Comparison of ENCODE assay signal across 8 cellular contexts in the genomic region with DNA sequence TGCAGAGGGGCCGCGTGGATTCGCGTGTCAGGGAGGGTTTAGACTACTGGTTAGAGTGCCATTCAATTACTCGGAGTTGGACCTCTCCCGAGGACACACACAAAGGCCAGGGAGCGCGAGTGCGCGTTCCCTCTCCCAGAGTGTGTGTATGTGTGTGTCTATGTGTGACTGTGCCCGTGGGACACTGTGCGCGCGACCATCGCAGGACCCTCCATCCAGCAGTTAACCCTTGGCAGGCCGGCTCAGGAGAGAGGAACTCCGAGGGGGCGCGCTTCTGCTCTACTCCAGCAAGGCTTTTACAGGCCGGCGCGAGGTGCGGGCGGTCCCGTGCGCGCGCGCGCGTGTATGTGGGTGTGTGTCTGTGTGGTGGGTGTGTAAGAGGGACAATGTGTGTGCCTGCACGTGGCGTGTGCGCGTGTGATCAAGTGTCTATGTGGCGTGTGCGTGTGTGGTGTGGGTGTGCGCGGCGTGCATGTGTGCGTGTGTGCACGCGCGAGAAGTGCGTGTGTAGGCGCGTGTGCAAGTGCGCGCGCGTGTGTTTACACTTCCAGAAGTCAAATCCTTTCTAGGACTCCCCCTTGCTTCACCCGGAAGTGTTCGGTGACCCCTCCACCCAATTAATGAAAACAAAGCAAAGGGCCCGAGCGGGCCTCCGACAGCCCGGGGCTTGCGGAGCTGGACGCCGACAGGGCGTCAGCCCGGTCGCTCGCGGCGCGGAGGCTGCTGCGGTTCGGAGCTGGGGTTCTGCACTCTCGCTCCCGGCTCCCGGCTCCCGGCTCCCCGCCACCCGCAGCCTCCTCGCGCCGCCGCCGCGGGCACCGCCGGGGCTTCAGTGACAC.
DNase-seq lines count a peak whose midpoint lies in the region; ATAC-seq and TF ChIP-seq lines count a peak whose summit lies in the region.

No MANE protein-coding gene starts in this region.

- H3K27ac Mint-ChIP-seq in CD8-positive, alpha-beta memory T cell: peak overlapping the region in 1 of 8 donors; percentile 19
- peak overlapping the region in 1 of 3 donors; percentile 43 for H3K27ac Mint-ChIP-seq in IgD-negative memory B cell

- no peak for TF ChIP-seq RAD21 in liver (IDR thresholded peaks at IDR 0.05)

- H3K27me3 Mint-ChIP-seq in CD8-positive, alpha-beta memory T cell: peaks cover 5 to 36% of the 10 kb centered on the region in 2 donors
- peaks cover 4% of the 10 kb centered on the region for H3K27me3 Mint-ChIP-seq in IgD-negative memory B cell

- H3K4me3 Mint-ChIP-seq in CD8-positive, alpha-beta memory T cell: peak overlapping the region; percentile 70 to 91 (median 81)
- peak overlapping the region; percentile 86 to 95 (median 90) for H3K4me3 Mint-ChIP-seq in IgD-negative memory B cell

- peak overlapping the region; percentile 63 for H3K4me3 ChIP-seq in CD8-positive, alpha-beta memory T cell (ENCODE audit: low read length)
- H3K4me3 ChIP-seq in liver (ENCODE audit: low read depth in 1 of 3, low read length in 3 of 3): peak overlapping the region; percentile 66 to 73 (median 67)

- no peaks in the 10 kb centered on the region for H3K27me3 ChIP-seq in CD8-positive, alpha-beta memory T cell (ENCODE audit: insufficient read depth, low read length, poor library complexity, severe bottlenecking)
- H3K27me3 ChIP-seq in liver (ENCODE audit: control insufficient read depth in 4 of 4, insufficient read depth in 4 of 4, low read length in 3 of 4): no peaks in the 10 kb centered on the region

- WGBS in liver: 32% methylated on average over 83 of the region's 83 CpGs

- no peak overlapping the region for H3K27ac ChIP-seq in CD8-positive, alpha-beta memory T cell (ENCODE audit: low read depth, low read length)
- H3K27ac ChIP-seq in liver (ENCODE audit: low read depth in 1 of 2, low read length in 2 of 2) (no peak overlapping the region), substantia nigra (ENCODE audit: low read depth, low read length, poor library complexity, severe bottlenecking) (peak overlapping the region; percentile 68)

- ATAC-seq in GM19397 (IDR thresholded peaks at IDR 0.05; ENCODE audit: unreplicated experiment): no peak

- peaks cover 17 to 21% (median 21%) of the 10 kb centered on the region in 3 donors for H3K4me1 Mint-ChIP-seq in CD8-positive, alpha-beta memory T cell
- peaks cover 7 to 16% (median 12%) of the 10 kb centered on the region in 3 donors for H3K4me1 Mint-ChIP-seq in IgD-negative memory B cell

- POLR2A ChIA-PET in CD8-positive, alpha-beta memory T cell (lab: Charles Lee): no interaction called here

- no peaks in the 10 kb centered on the region for H3K36me3 Mint-ChIP-seq in CD8-positive, alpha-beta memory T cell
- H3K36me3 Mint-ChIP-seq in IgD-negative memory B cell: no peaks in the 10 kb centered on the region

- intact Hi-C loops in posterior vena cava (cut with DNase I): no loop called here

- no peak for TF ChIP-seq CTCF in liver (IDR thresholded peaks at IDR 0.05; ENCODE audit: low read depth, low read length, missing input control)

- H3K4me1 ChIP-seq in CD8-positive, alpha-beta memory T cell (ENCODE audit: insufficient read depth, low read length): peaks cover 5% of the 10 kb centered on the region
- H3K4me1 ChIP-seq in liver (ENCODE audit: control insufficient read depth in 4 of 4, insufficient read depth in 4 of 4, low read length in 3 of 4): peaks cover 0 to 6% (median 2%) of the 10 kb centered on the region in 4 donors

- no peaks in the 10 kb centered on the region for H3K9me3 ChIP-seq in CD8-positive, alpha-beta memory T cell (ENCODE audit: low read length)
- H3K9me3 ChIP-seq in liver (ENCODE audit: control insufficient read depth in 4 of 4, low read length in 3 of 4): no peaks in the 10 kb centered on the region

- peak in 1 of 5 donors; percentile 15 for DNase-seq in CD8-positive, alpha-beta memory T cell
- DNase-seq in dedifferentiated amniotic fluid mesenchymal stem cell (ENCODE audit: extremely low spot score) (peak; percentile 23), substantia nigra (lab: John Stamatoyannopoulos, UW) (peak in 29 of 49 donors; percentile 13 to 69 (median 38)), NCI-H446 (lab: John Stamatoyannopoulos, UW) (no peak), posterior vena cava (ENCODE audit: low spot score) (no peak)

- peaks cover 0 to 2% (median 0%) of the 10 kb centered on the region in 5 donors for H3K9me3 Mint-ChIP-seq in CD8-positive, alpha-beta memory T cell
- no peaks in the 10 kb centered on the region for H3K9me3 Mint-ChIP-seq in IgD-negative memory B cell

- H3K9ac ChIP-seq in liver (ENCODE audit: low read depth in 1 of 2, low read length in 2 of 2): peak overlapping the region in 1 of 2 donors; percentile 74

- CTCF ChIA-PET in CD8-positive, alpha-beta memory T cell (lab: Charles Lee): no interaction called here

- H3K36me3 ChIP-seq in CD8-positive, alpha-beta memory T cell (ENCODE audit: insufficient read depth, low read length): no peaks in the 10 kb centered on the region
- no peaks in the 10 kb centered on the region for H3K36me3 ChIP-seq in liver (ENCODE audit: control insufficient read depth in 4 of 4, insufficient read depth in 3 of 4, low read depth in 1 of 4, low read length in 3 of 4)

TF ChIP-seq in liver, 16 proteins besides CTCF, POLR2A, EP300 and RAD21:
- TF ChIP-seq HNF4A (conservative IDR thresholded peaks at IDR 0.05): no peak

Comparison
In these comparisons a context has a peak if more than half of its experiments do, and no peak if none do; other contexts are left out.
1. DNase-seq: peak in dedifferentiated amniotic fluid mesenchymal stem cell (single experiment) and substantia nigra (29 of 49); none in NCI-H446 (0 of 2) and posterior vena cava (single experiment).